In the genomic region with DNA sequence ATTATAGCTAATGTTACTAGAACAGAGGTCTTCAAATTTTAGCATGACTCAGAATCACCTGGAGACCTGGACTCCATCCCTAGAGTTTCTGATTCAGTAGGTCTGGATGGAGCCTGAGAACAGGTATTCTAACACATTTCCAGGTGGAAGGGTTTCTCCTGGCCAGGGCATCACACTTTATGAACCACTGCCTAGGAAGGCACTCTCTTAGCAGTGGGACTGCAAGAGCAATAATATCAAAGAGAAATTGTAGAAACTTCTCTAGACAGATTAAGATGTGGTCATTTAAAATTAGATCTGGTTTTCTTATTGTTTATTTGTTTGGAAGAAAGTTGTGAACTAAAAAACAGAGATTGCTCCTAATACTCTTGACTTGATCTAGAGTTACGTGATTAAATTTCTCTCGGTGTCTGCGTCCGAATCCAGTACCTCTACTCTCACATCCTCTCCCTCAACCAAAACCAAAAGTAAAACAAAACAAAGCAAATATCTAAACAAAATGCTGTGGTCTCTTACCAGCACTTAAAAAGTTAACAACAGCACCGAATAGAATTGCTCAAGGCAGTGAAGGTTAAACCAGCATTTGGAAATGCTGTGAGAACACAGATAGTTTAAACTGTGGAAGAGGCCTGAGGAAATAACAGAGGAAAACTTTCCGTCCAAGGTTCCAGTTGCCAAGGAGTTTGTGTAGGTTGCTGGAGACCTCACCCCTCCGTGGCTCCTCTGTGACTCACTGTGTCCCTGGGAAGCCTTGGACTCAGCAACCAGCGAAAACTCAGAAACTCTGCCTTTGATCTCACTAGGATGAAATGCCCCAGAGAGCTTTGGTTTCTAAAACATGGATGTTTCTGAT, we compare ENCODE assay signal across 9 cellular contexts.
DNase-seq lines count a peak whose midpoint lies in the region; ATAC-seq and TF ChIP-seq lines count a peak whose summit lies in the region.
"Had no signal": no experiment of that assay in that cellular context is flagged by ENCODE, and none has a peak within 500 bp of the region (broad histone marks: within the 10 kb centered on the region; RNA-seq: fewer than 3 reads in every experiment).

No MANE protein-coding gene starts in this region.

- H3K27me3 ChIP-seq in BJ (ENCODE audit: control insufficient read depth, insufficient read depth, low read length) (no peaks in the 10 kb centered on the region), duodenal mucosa (ENCODE audit: control insufficient read depth in 1 of 2, insufficient read depth in 2 of 2, low read length in 2 of 2) (no peaks in the 10 kb centered on the region), neural progenitor cell (no peaks in the 10 kb centered on the region)

- H3K4me1 ChIP-seq in duodenal mucosa (ENCODE audit: control insufficient read depth in 1 of 2, insufficient read depth in 2 of 2, low read length in 2 of 2) (no peaks in the 10 kb centered on the region), neural progenitor cell (no peaks in the 10 kb centered on the region)

- H3K36me3 ChIP-seq in BJ (ENCODE audit: control insufficient read depth, insufficient read depth, low read length) (no peaks in the 10 kb centered on the region), duodenal mucosa (ENCODE audit: control insufficient read depth in 1 of 2, insufficient read depth in 2 of 2, low read length in 2 of 2) (no peaks in the 10 kb centered on the region), neural progenitor cell (no peaks in the 10 kb centered on the region)

- no peaks in the 10 kb centered on the region for H3K36me3 Mint-ChIP-seq in neural progenitor cell

- TF ChIP-seq CTCF in BJ (IDR thresholded peaks at IDR 0.05; ENCODE audit: insufficient read depth, low read depth, low read length) (no peak), neural progenitor cell (IDR thresholded peaks at IDR 0.05) (no peak)

- H3K27ac ChIP-seq in duodenal mucosa (ENCODE audit: low read depth, low read length) (no peak overlapping the region), neural progenitor cell (no peak overlapping the region)
- H3K27ac ChIP-seq: VCaP had no signal

- H3K9ac ChIP-seq in duodenal mucosa (ENCODE audit: low read depth in 1 of 2, low read length in 2 of 2) (peak overlapping the region in 1 of 2 donors; percentile 22), neural progenitor cell (no peak overlapping the region)

- H3K4me2 ChIP-seq in neural progenitor cell, result no peak overlapping the region

- H3K4me1 Mint-ChIP-seq in neural progenitor cell, result peaks cover 25% of the 10 kb centered on the region

- POLR2A ChIA-PET in BJ (lab: Charles Lee), result no interaction called here

- H3K4me3 ChIP-seq in BJ (ENCODE audit: low read depth, low read length), result peak overlapping the region; percentile 2; the same call in 1 of the 2 replicates
- H3K4me3 ChIP-seq in duodenal mucosa (ENCODE audit: low read depth in 1 of 2, low read length in 2 of 2), result peak overlapping the region; percentile 13 to 32
- no peak overlapping the region for H3K4me3 ChIP-seq in neural progenitor cell

- H2AFZ ChIP-seq in neural progenitor cell (replicated peaks), result peak overlapping the region; percentile 1

- peak overlapping the region; percentile 84 for H3K27ac Mint-ChIP-seq in neural progenitor cell

- H3K9me3 ChIP-seq in duodenal mucosa (ENCODE audit: control insufficient read depth in 1 of 2, low read length in 2 of 2), result no peaks in the 10 kb centered on the region
- H3K9me3 ChIP-seq in neural progenitor cell (ENCODE audit: low read depth), result no peaks in the 10 kb centered on the region

- no peaks in the 10 kb centered on the region for H3K9me3 Mint-ChIP-seq in neural progenitor cell

- no peaks in the 10 kb centered on the region for H3F3A ChIP-seq in neural progenitor cell (ENCODE audit: low read depth)

- CTCF ChIA-PET in BJ (lab: Yijun Ruan, JAX), result interaction anchor here (1.2 to 1.5 kb wide), 3 partner anchors 9 to 125 kb away, joined by 3 to 4 read pairs (median 3); no protein-coding TSS in a partner anchor

- no peaks in the 10 kb centered on the region for H4K20me1 ChIP-seq in neural progenitor cell (ENCODE audit: low read depth)

- H3K79me2 ChIP-seq in neural progenitor cell (ENCODE audit: low read depth), result no peaks in the 10 kb centered on the region

- H3K4me3 Mint-ChIP-seq in neural progenitor cell, result no peak overlapping the region

- no peaks in the 10 kb centered on the region for H3K27me3 Mint-ChIP-seq in neural progenitor cell (ENCODE audit: insufficient read depth, low read depth)

- DNase-seq in BJ (ENCODE audit: low read depth) (peak; percentile 65), neural progenitor cell (ENCODE audit: low spot score) (no peak), NCI-H1105 (lab: John Stamatoyannopoulos, UW) (no peak)

- peak; percentile 92 for ATAC-seq in HG03280 (IDR thresholded peaks at IDR 0.05; ENCODE audit: unreplicated experiment)
- ATAC-seq in HG03460 (IDR thresholded peaks at IDR 0.05; ENCODE audit: unreplicated experiment), result no peak
- no peak for ATAC-seq in HG02884 (IDR thresholded peaks at IDR 0.05; ENCODE audit: unreplicated experiment)
- ATAC-seq in GM21576 (IDR thresholded peaks at IDR 0.05; ENCODE audit: unreplicated experiment), result no peak
